12 cellular contexts compared by ENCODE assay signal in genomic region chr3:15521573-15521965, GRCh38. TPM values are rescaled to one million over a fixed set of nuclear protein-coding genes. Genes with fewer than 3 reads are reported as not detected.
DNase-seq lines count a peak whose midpoint lies in the region; ATAC-seq and TF ChIP-seq lines count a peak whose summit lies in the region.
"Had no signal": no experiment of that assay in that cellular context is flagged by ENCODE, and none has a peak within 500 bp of the region (broad histone marks: within the 10 kb centered on the region; RNA-seq: fewer than 3 reads in every experiment).

COLQ (minus strand) TSS chr3:15521706; CDS start chr3:15521625, 81 bp downstream.

- H3K4me1 ChIP-seq in mesendoderm (ENCODE audit: control insufficient read depth, low read depth, low read length) (peaks cover 2% of the 10 kb centered on the region), vagina (peaks cover 17% of the 10 kb centered on the region), transverse colon (peaks cover 0 to 6% (median 0%) of the 10 kb centered on the region in 4 donors)

- H3K27ac ChIP-seq in mesendoderm (ENCODE audit: low read depth, low read length) (no peak within 1 kb of the TSS), vagina (no peak within 1 kb of the TSS), transverse colon (no peak within 1 kb of the TSS)
- H3K27ac ChIP-seq: epithelial cell of prostate had no signal

- H3K79me1 ChIP-seq in mesendoderm (ENCODE audit: low read length) = no peaks in the 10 kb centered on the region

- no peak within 1 kb of the TSS for H3K9ac ChIP-seq in mesendoderm (ENCODE audit: low read length)

- no peak within 1 kb of the TSS for H2AK5ac ChIP-seq in mesendoderm (ENCODE audit: low read length)

- no peak within 1 kb of the TSS for H2BK5ac ChIP-seq in mesendoderm (ENCODE audit: low read length)

- no peak within 1 kb of the TSS for H4K8ac ChIP-seq in mesendoderm (ENCODE audit: low read depth, low read length)

- H3K79me2 ChIP-seq in mesendoderm (ENCODE audit: control insufficient read depth, insufficient read depth, low read length) = no peaks in the 10 kb centered on the region

- H3K36me3 ChIP-seq in mesendoderm (ENCODE audit: control insufficient read depth, insufficient read depth, low read length) = no peaks in the 10 kb centered on the region
- no peaks in the 10 kb centered on the region for H3K36me3 ChIP-seq in vagina
- no peaks in the 10 kb centered on the region for H3K36me3 ChIP-seq in transverse colon
- H3K36me3 ChIP-seq: spleen had no signal

- H3K23ac ChIP-seq in mesendoderm (ENCODE audit: low read length) = peak within 1 kb of the TSS; percentile 35

- peak within 1 kb of the TSS; percentile 49 for H3K56ac ChIP-seq in mesendoderm (ENCODE audit: low read length)

- no peak within 1 kb of the TSS for H3K4me2 ChIP-seq in mesendoderm (ENCODE audit: low read length)

- in situ Hi-C loops in transverse colon (cut with MboI; ENCODE audit: low pct_ligation_motif_present in 1 of 4, low pct_unique_long_range_greater_than_20kb in 1 of 4, low sequenced_read_pairs in 3 of 4) = no loop called here

- TF ChIP-seq EP300 in transverse colon (IDR thresholded peaks at IDR 0.05; ENCODE audit: low read depth) = no peak

- intact Hi-C loops in cardiac septum (cut with DNase I) = no loop called here
- intact Hi-C loops in Right ventricle myocardium superior (cut with DNase I) = no loop called here
- intact Hi-C loops in vagina (cut with DNase I) = no loop called here
- intact Hi-C loops in transverse colon (cut with DNase I; ENCODE audit: low total_unique reads) = no loop called here

- DNase-seq in cardiac septum (ENCODE audit: low spot score) (no peak), Right ventricle myocardium superior (no peak), amniotic epithelial cell (ENCODE audit: low read depth) (peak; percentile 15), mesendoderm (peak; percentile 39), vagina (ENCODE audit: extremely low spot score in 2 of 2) (no peak), NCI-H2029 (lab: John Stamatoyannopoulos, UW) (no peak), HuH-7 (ENCODE audit: low spot score) (no peak), transverse colon (no peak)
- DNase-seq: NK-92 treated with Interleukin-12 subunit alpha and Interleukin-12 subunit beta, amount 100 ng/mL, for 24 hours; spleen had no signal

- no peaks in the 10 kb centered on the region for H3K27me3 ChIP-seq in mesendoderm (ENCODE audit: insufficient read depth, low read length, poor library complexity)
- no peaks in the 10 kb centered on the region for H3K27me3 ChIP-seq in vagina
- H3K27me3 ChIP-seq in transverse colon = no peaks in the 10 kb centered on the region
- H3K27me3 ChIP-seq: spleen had no signal

- H2BK120ac ChIP-seq in mesendoderm (ENCODE audit: low read depth, low read length) = no peak within 1 kb of the TSS

- no peaks in the 10 kb centered on the region for H3K9me3 ChIP-seq in vagina
- no peaks in the 10 kb centered on the region for H3K9me3 ChIP-seq in transverse colon
- H3K9me3 ChIP-seq: spleen had no signal

- H3K18ac ChIP-seq in mesendoderm (ENCODE audit: low read length) = no peak within 1 kb of the TSS

- TF ChIP-seq CTCF in vagina (IDR thresholded peaks at IDR 0.05) = no peak
- no peak for TF ChIP-seq CTCF in transverse colon (IDR thresholded peaks at IDR 0.05)

- no peak within 1 kb of the TSS for H3K4ac ChIP-seq in mesendoderm (ENCODE audit: low read depth, low read length)

- H2BK15ac ChIP-seq in mesendoderm (replicated peaks; ENCODE audit: low read depth) = no peak within 1 kb of the TSS

- no CpG with 5 or more reads among the region's 6 CpGs for WGBS in mesendoderm (ENCODE audit: extremely low coverage, insufficient coverage, low lambda C conversion rate)
- 46 to 58% methylated on average over 6 of the region's 6 CpGs for WGBS in transverse colon (ENCODE audit: low coverage in 1 of 2), 2 donors

- no peak for TF ChIP-seq POLR2A in vagina (IDR thresholded peaks at IDR 0.05)
- no peak for TF ChIP-seq POLR2A in transverse colon (IDR thresholded peaks at IDR 0.05)

- H3K4me3 ChIP-seq in mesendoderm (ENCODE audit: low read length) = no peak within 1 kb of the TSS
- H3K4me3 ChIP-seq in vagina = peak within 1 kb of the TSS in 1 of 2 donors; percentile 9
- H3K4me3 ChIP-seq in transverse colon = no peak within 1 kb of the TSS

- ATAC-seq in Right ventricle myocardium superior (ENCODE audit: poor library complexity) = no peak

- H4K5ac ChIP-seq in mesendoderm (ENCODE audit: low read length) = no peak within 1 kb of the TSS

RNA-seq across cellular contexts. Expression of gene COLQ, which starts in this region (rescaled TPM):
- total RNA-seq in cardiac septum (41.7 TPM), Right ventricle myocardium superior (2.2 TPM), vagina (12.8 TPM), transverse colon (1 to 10 TPM in 1 of 4 donors, under 1 TPM in 1, not detected in 2; 0.68 to 1.7 TPM)
- 0.66 TPM for polyA plus RNA-seq in mesendoderm (2013, experiment 1 of 2)
- polyA plus RNA-seq in mesendoderm (2013, experiment 2 of 2) = 0.56 TPM
- total RNA-seq: HT1080 had no signal

Comparison
In these comparisons a context has a peak if more than half of its experiments do, and no peak if none do; other contexts are left out.
1. DNase-seq: peak in amniotic epithelial cell (single experiment) and mesendoderm (single experiment); none in cardiac septum (single experiment), Right ventricle myocardium superior (single experiment), vagina (0 of 2), NCI-H2029 (single experiment), HuH-7 (single experiment) and transverse colon (single experiment).